ENCODE assay signal across 8 cellular contexts in genomic region chr7:51366930-51367613, GRCh38. TPM values are rescaled to one million over a fixed set of nuclear protein-coding genes. Genes with fewer than 3 reads are reported as not detected.
DNase-seq lines count a peak whose midpoint lies in the region; ATAC-seq and TF ChIP-seq lines count a peak whose summit lies in the region.

No MANE protein-coding gene starts in this region.

- H3K4me3 Mint-ChIP-seq in activated naive CD8-positive, alpha-beta T cell treated with anti-CD3 and anti-CD28 coated beads, Interleukin-2, amount 50 U/mL, for 24 hours: no peak overlapping the region
- H3K4me3 Mint-ChIP-seq in activated naive CD8-positive, alpha-beta T cell treated with anti-CD3 and anti-CD28 coated beads for 36 hours: no peak overlapping the region

- 7 to 31% (median 26%) methylated on average over 5 to 6 of the region's 6 CpGs for WGBS in adrenal gland, 4 donors
- 32% methylated on average over 6 of the region's 6 CpGs for WGBS in right cardiac atrium

- H3K9me3 Mint-ChIP-seq in activated naive CD8-positive, alpha-beta T cell treated with anti-CD3 and anti-CD28 coated beads, Interleukin-2, amount 50 U/mL, for 24 hours: peaks cover 8% of the 10 kb centered on the region
- peaks cover 2% of the 10 kb centered on the region for H3K9me3 Mint-ChIP-seq in activated naive CD8-positive, alpha-beta T cell treated with anti-CD3 and anti-CD28 coated beads for 36 hours

- no peaks in the 10 kb centered on the region for H3K4me1 Mint-ChIP-seq in activated naive CD8-positive, alpha-beta T cell treated with anti-CD3 and anti-CD28 coated beads, Interleukin-2, amount 50 U/mL, for 24 hours
- H3K4me1 Mint-ChIP-seq in activated naive CD8-positive, alpha-beta T cell treated with anti-CD3 and anti-CD28 coated beads for 36 hours: no peaks in the 10 kb centered on the region

- peak; percentile 42 to 70 (median 64) for TF ChIP-seq CTCF in adrenal gland (IDR thresholded peaks at IDR 0.05)

- intact Hi-C loops in adrenal gland (cut with DNase I) (loop anchor here (5.0 to 10.0 kb wide), 3 partner anchors 200 to 1262 kb away; no protein-coding TSS in a partner anchor), right cardiac atrium (cut with DNase I) (loop anchor here (2.0 to 10.0 kb wide), 6 partner anchors 115 to 1272 kb away; partner anchors contain the start of gene ZPBP (in 1 of the 4)), sciatic nerve (cut with DNase I) (loop anchor here (10.0 kb wide), 1 partner anchor 182 kb away; no protein-coding TSS in a partner anchor)

- DNase-seq in activated naive CD8-positive, alpha-beta T cell treated with anti-CD3 and anti-CD28 coated beads, Interleukin-2, amount 50 U/mL, for 24 hours: no peak
- DNase-seq in activated naive CD8-positive, alpha-beta T cell treated with anti-CD3 and anti-CD28 coated beads for 36 hours: no peak
- DNase-seq in NCI-H2107 treated with DMSO at 0.1 percent for 48 hours (lab: John Stamatoyannopoulos, UW; ENCODE audit: unreplicated experiment) (peak; percentile 88), adrenal gland (peak in 6 of 7 donors; percentile 20 to 53 (median 34)), right cardiac atrium (no peak), sciatic nerve (ENCODE audit: low spot score) (no peak)

- H3K4me1 ChIP-seq in adrenal gland (replicated peaks in 1 of 2) (no peaks in the 10 kb centered on the region), right cardiac atrium (ENCODE audit: control insufficient read depth, insufficient read depth, low read length) (no peaks in the 10 kb centered on the region)

- H3K4me3 ChIP-seq in adrenal gland (no peak overlapping the region), right cardiac atrium (ENCODE audit: low read length) (no peak overlapping the region)

- no peak overlapping the region for H3K27ac Mint-ChIP-seq in activated naive CD8-positive, alpha-beta T cell treated with anti-CD3 and anti-CD28 coated beads, Interleukin-2, amount 50 U/mL, for 24 hours
- no peak overlapping the region for H3K27ac Mint-ChIP-seq in activated naive CD8-positive, alpha-beta T cell treated with anti-CD3 and anti-CD28 coated beads for 36 hours

- H3K36me3 ChIP-seq in adrenal gland (replicated peaks in 1 of 2): no peaks in the 10 kb centered on the region

- H3K9me3 ChIP-seq in adrenal gland (replicated peaks in 1 of 3): no peaks in the 10 kb centered on the region
- H3K9me3 ChIP-seq in right cardiac atrium (ENCODE audit: control insufficient read depth, low read length): no peaks in the 10 kb centered on the region

- peaks cover 2% of the 10 kb centered on the region for H3K27me3 Mint-ChIP-seq in activated naive CD8-positive, alpha-beta T cell treated with anti-CD3 and anti-CD28 coated beads, Interleukin-2, amount 50 U/mL, for 24 hours
- H3K27me3 Mint-ChIP-seq in activated naive CD8-positive, alpha-beta T cell treated with anti-CD3 and anti-CD28 coated beads for 36 hours: peaks cover 3% of the 10 kb centered on the region

- H3K27me3 ChIP-seq in adrenal gland: no peaks in the 10 kb centered on the region
- no peaks in the 10 kb centered on the region for H3K27me3 ChIP-seq in right cardiac atrium (ENCODE audit: control insufficient read depth, insufficient read depth)

- H3K27ac ChIP-seq in adrenal gland (no peak overlapping the region), right cardiac atrium (ENCODE audit: low read length) (no peak overlapping the region)

- no peak for TF ChIP-seq POLR2A in adrenal gland (IDR thresholded peaks at IDR 0.05)

- no peaks in the 10 kb centered on the region for H3K36me3 Mint-ChIP-seq in activated naive CD8-positive, alpha-beta T cell treated with anti-CD3 and anti-CD28 coated beads, Interleukin-2, amount 50 U/mL, for 24 hours (ENCODE audit: low read depth)
- no peaks in the 10 kb centered on the region for H3K36me3 Mint-ChIP-seq in activated naive CD8-positive, alpha-beta T cell treated with anti-CD3 and anti-CD28 coated beads for 36 hours

- peak; percentile 61 for ATAC-seq in activated naive CD8-positive, alpha-beta T cell treated with anti-CD3 and anti-CD28 coated beads, Interleukin-2, amount 50 U/mL, for 24 hours
- ATAC-seq in HG02610 (IDR thresholded peaks at IDR 0.05; ENCODE audit: unreplicated experiment) (peak; percentile 73), right cardiac atrium (peak; percentile 83 to 85), sciatic nerve (peak; percentile 86), GM19397 (IDR thresholded peaks at IDR 0.05; ENCODE audit: unreplicated experiment) (no peak)

RNA-seq across cellular contexts. Expression of gene COBL, which starts 50.5 kb away (rescaled TPM):
- total RNA-seq in activated naive CD8-positive, alpha-beta T cell treated with anti-CD3 and anti-CD28 coated beads for 36 hours: not detected
- 1 to 10 TPM in 1 of 8 donors, under 1 TPM in 7; 0.09 to 1.2 (median 0.42) TPM for total RNA-seq in adrenal gland
- 1 to 10 TPM in 1 of 3 donors, under 1 TPM in 2; 0.57 to 1.4 (median 0.71) TPM for polyA plus RNA-seq in adrenal gland
- 10 to 100 TPM; 45.9 to 56.5 (median 54.7) TPM for total RNA-seq in right cardiac atrium
- 27.0 TPM for polyA plus RNA-seq in right cardiac atrium
- total RNA-seq in sciatic nerve: 17.0 TPM

Comparison
In these comparisons a context has a peak if more than half of its experiments do, and no peak if none do; other contexts are left out.
1. DNase-seq: peak in NCI-H2107 treated with DMSO at 0.1 percent for 48 hours (single experiment) and adrenal gland (6 of 7); none in activated naive CD8-positive, alpha-beta T cell treated with anti-CD3 and anti-CD28 coated beads, Interleukin-2, amount 50 U/mL, for 24 hours (single experiment), activated naive CD8-positive, alpha-beta T cell treated with anti-CD3 and anti-CD28 coated beads for 36 hours (single experiment), right cardiac atrium (0 of 3) and sciatic nerve (single experiment).